17 cellular contexts compared by ENCODE assay signal in genomic region chr7:155722936-155723335, GRCh38.
DNase-seq lines count a peak whose midpoint lies in the region; ATAC-seq, FAIRE-seq and TF ChIP-seq lines count a peak whose summit lies in the region.
"Had no signal": no experiment of that assay in that cellular context is flagged by ENCODE, and none has a peak within 500 bp of the region (broad histone marks: within the 10 kb centered on the region; RNA-seq: fewer than 3 reads in every experiment).

No MANE protein-coding gene starts in this region.

- H2AFZ ChIP-seq in Karpas-422 (ENCODE audit: low read length): no peak overlapping the region
- no peak overlapping the region for H2AFZ ChIP-seq in GM12878 (ENCODE audit: control insufficient read depth, low read depth, low read length)
- H2AFZ ChIP-seq: GM23338 had no signal

- BruUV-seq in GM12878 (replicated peaks; lab: Mats Ljungman, UMichigan): no TSS peak

- no peak for TF ChIP-seq EP300 in GM12878 (IDR thresholded peaks at IDR 0.05; ENCODE audit: borderline replicate concordance in 1 of 2, control insufficient read depth in 1 of 2, low read depth in 2 of 2, low read length in 2 of 2)

- H3K9ac ChIP-seq in Karpas-422 (ENCODE audit: low read length): no peak overlapping the region
- H3K9ac ChIP-seq in GM12878 (ENCODE audit: control insufficient read depth, insufficient read depth, low read length): no peak overlapping the region

- SMC1A ChIA-PET in GM12878 (lab: Charles Lee; ENCODE audit: uncharacterized antibody, unreplicated experiment): interaction anchor here (0.6 to 3.0 kb wide), 16 partner anchors 8 to 125 kb away, joined by 3 to 11 read pairs (median 4); no protein-coding TSS in a partner anchor

- peak; percentile 17 for FAIRE-seq in GM12892 (lab: Jason Lieb, UNC)
- FAIRE-seq in GM12878 (lab: Jason Lieb, UNC): peak; percentile 38

- RAD21 ChIA-PET in GM12878 (lab: Charles Lee; ENCODE audit: unreplicated experiment): interaction anchor here (3.7 kb wide), 1 partner anchor 124 kb away, joined by 18 read pairs; no protein-coding TSS in a partner anchor

- no peaks in the 10 kb centered on the region for H3K27me3 ChIP-seq in Karpas-422 (ENCODE audit: low read length)
- no peaks in the 10 kb centered on the region for H3K27me3 ChIP-seq in GM12878 (replicated peaks in 1 of 2; ENCODE audit: control insufficient read depth in 2 of 2, insufficient read depth in 2 of 2, low read length in 1 of 2)
- H3K27me3 ChIP-seq in spleen (replicated peaks in 1 of 7): no peaks in the 10 kb centered on the region

- H3K4me3 ChIP-seq in Karpas-422 (ENCODE audit: low read length): no peak overlapping the region
- H3K4me3 ChIP-seq in GM12878: no peak overlapping the region
- H3K4me3 ChIP-seq in spleen: no peak overlapping the region
- H3K4me3 ChIP-seq: GM23338 had no signal

- no peaks in the 10 kb centered on the region for H3K9me2 ChIP-seq in Karpas-422 (replicated peaks; ENCODE audit: insufficient read depth, low read length)

- no peak for TF ChIP-seq RAD21 in GM12878 (IDR thresholded peaks at IDR 0.05; ENCODE audit: insufficient read depth, low read depth, low read length)

- ATAC-seq in GM12878: no peak
- ATAC-seq in HG03025 (IDR thresholded peaks at IDR 0.05; ENCODE audit: low FRiP score, unreplicated experiment): no peak
- ATAC-seq: GM23338, HCT116, Panc1 had no signal

- peaks cover 17% of the 10 kb centered on the region; the same call in 1 of the 2 replicates for H3K36me3 ChIP-seq in Karpas-422 (ENCODE audit: insufficient read depth, low read length)
- peaks cover 4 to 17% of the 10 kb centered on the region in 2 experiments for H3K36me3 ChIP-seq in GM12878 (ENCODE audit: control insufficient read depth in 2 of 2, insufficient read depth in 2 of 2, low read length in 1 of 2)
- peaks cover 0 to 59% (median 8%) of the 10 kb centered on the region in 6 donors for H3K36me3 ChIP-seq in spleen

- H3K79me2 ChIP-seq in Karpas-422 (ENCODE audit: low read length) (peaks cover 99% of the 10 kb centered on the region), GM12878 (ENCODE audit: control insufficient read depth, insufficient read depth, low read length) (peaks cover 50% of the 10 kb centered on the region)

- DNase-seq in GM12892 (ENCODE audit: insufficient read length) (no peak), Karpas-422 (peak; percentile 48), GM12878 (ENCODE audit: low read depth, low spot score) (no peak), spleen (no peak), foreskin melanocyte (no peak)
- DNase-seq in activated effector memory CD4-positive, alpha-beta T cell treated with Interleukin-2 at 50 U/mL for 16 hours: no peak
- DNase-seq: AML-193, DMS79 treated with DMSO at 0.1 percent for 48 hours, NCI-H1417, NCI-H187, NCI-H2227 treated with DMSO at 0.1 percent for 48 hours, NCI-H510A treated with DMSO at 0.1 percent for 48 hours, SW 1271 had no signal

- H3K9me3 ChIP-seq in Karpas-422 (ENCODE audit: low read length) (no peaks in the 10 kb centered on the region), GM12878 (replicated peaks; ENCODE audit: control insufficient read depth, insufficient read depth, low read length) (no peaks in the 10 kb centered on the region; the same call in 2 of the 3 replicates), spleen (no peaks in the 10 kb centered on the region)

- TF ChIP-seq POLR2A in GM12892 (IDR thresholded peaks at IDR 0.05; ENCODE audit: low read depth, low read length) (no peak), GM12878 (IDR thresholded peaks at IDR 0.05; ENCODE audit: low read depth, low read length) (no peak), spleen (IDR thresholded peaks at IDR 0.05) (no peak)

- 27% methylated on average over 4 of the region's 4 CpGs for WGBS in GM12878 (ENCODE audit: insufficient coverage, insufficient replicate concordance, low lambda C conversion rate, missing lambda C conversion rate)
- 70 to 79% (median 78%) methylated on average over 4 of the region's 4 CpGs for WGBS in spleen, 5 donors

- H3K4me1 ChIP-seq in Karpas-422 (ENCODE audit: low read length) (peaks cover 88% of the 10 kb centered on the region), GM12878 (ENCODE audit: control insufficient read depth, insufficient read depth, low read length) (peaks cover 39% of the 10 kb centered on the region), spleen (peaks cover 0 to 88% (median 49%) of the 10 kb centered on the region in 6 donors)

- in situ Hi-C loops in GM12878 (cut with MboI): no loop called here

- peak overlapping the region; percentile 69 for H3K4me2 ChIP-seq in Karpas-422 (ENCODE audit: low read depth, low read length, poor library complexity, severe bottlenecking)
- H3K4me2 ChIP-seq in GM12878 (ENCODE audit: control insufficient read depth, insufficient read depth): peak overlapping the region; percentile 54
- H3K4me2 ChIP-seq: GM23338 had no signal

- POLR2A ChIA-PET in GM12878 (lab: Charles Lee): interaction anchor here (1.0 to 2.0 kb wide), 4 partner anchors 10 to 79 kb away, joined by 3 to 4 read pairs (median 4); partner anchors contain the start of gene RBM33

- intact Hi-C loops in GM12878 (cut with micrococcal nuclease; ENCODE audit: unreplicated experiment): loop anchor here (2.0 kb wide), 1 partner anchor 78 kb away; the partner anchor contains the start of gene RBM33
- intact Hi-C loops in spleen (cut with DNase I; ENCODE audit: low total_unique reads): no loop called here

- H3K27ac ChIP-seq in Karpas-422 (ENCODE audit: low read length) (peak overlapping the region; percentile 90), GM12878 (ENCODE audit: control insufficient read depth, insufficient read depth) (peak overlapping the region; percentile 71; the same call in 1 of the 2 replicates), spleen (peak overlapping the region; percentile 15 to 81 (median 66))

- CTCF ChIA-PET in GM12878 (lab: Yijun Ruan, JAX): interaction anchor here (0.8 to 2.0 kb wide), 7 partner anchors 10 to 124 kb away, joined by 3 to 18 read pairs (median 4); no protein-coding TSS in a partner anchor

- no peak for TF ChIP-seq CTCF in GM12878 (IDR thresholded peaks at IDR 0.05 in 2 of 3, conservative IDR thresholded peaks at IDR 0.05 in 1 of 3; ENCODE audit: control insufficient read depth in 2 of 3, extremely low read depth in 1 of 3, insufficient read depth in 1 of 3, low read depth in 3 of 3, low read length in 3 of 3)
- no peak for TF ChIP-seq CTCF in spleen (IDR thresholded peaks at IDR 0.05 in 8 of 11, conservative IDR thresholded peaks at IDR 0.05 in 3 of 11)

- H4K20me1 ChIP-seq in Karpas-422 (ENCODE audit: insufficient read depth, low read depth, low read length) (no peaks in the 10 kb centered on the region), GM12878 (ENCODE audit: control insufficient read depth, insufficient read depth) (no peaks in the 10 kb centered on the region)

TF ChIP-seq in GM12878, 131 proteins besides CTCF, POLR2A, EP300 and RAD21 (continues in another document):
- TF ChIP-seq STAT3 (IDR thresholded peaks at IDR 0.05; ENCODE audit: low read depth, low read length) (no peak), CHD2 (IDR thresholded peaks at IDR 0.05; ENCODE audit: borderline replicate concordance, low read depth, low read length) (no peak), NFYA (IDR thresholded peaks at IDR 0.05; ENCODE audit: borderline replicate concordance, low read depth, low read length) (no peak), BCL11A (IDR thresholded peaks at IDR 0.05; ENCODE audit: low read depth, low read length) (no peak), SRF (IDR thresholded peaks at IDR 0.05; ENCODE audit: low read depth in 2 of 2, low read length in 2 of 2) (no peak), SIN3A (IDR thresholded peaks at IDR 0.05; ENCODE audit: low read depth, low read length) (no peak), STAT1 (conservative IDR thresholded peaks at IDR 0.05) (no peak), WRNIP1 (IDR thresholded peaks at IDR 0.05; ENCODE audit: borderline replicate concordance, low read depth, low read length) (no peak), ZNF592 (IDR thresholded peaks at IDR 0.05) (no peak), HCFC1 (IDR thresholded peaks at IDR 0.05; ENCODE audit: low read length) (no peak), SIX5 (IDR thresholded peaks at IDR 0.05; ENCODE audit: low read depth, low read length, severe bottlenecking) (no peak), EGR1 (IDR thresholded peaks at IDR 0.05; ENCODE audit: borderline replicate concordance in 1 of 2, low read depth in 2 of 2, low read length in 2 of 2) (no peak)
